ENCODE assay signal across 8 cellular contexts in genomic region chr15:62389887-62390792, GRCh38. TPM values are rescaled to one million over a fixed set of nuclear protein-coding genes. Genes with fewer than 3 reads are reported as not detected.
A peak's percentile ranks its signal among the peaks of the same experiment; 100 is the strongest.
DNase-seq lines count a peak whose midpoint lies in the region; ATAC-seq and TF ChIP-seq lines count a peak whose summit lies in the region.

TSS of gene TLN2 (plus strand) at chr15:62390550.

- peak; percentile 89 for ATAC-seq in GM18505 (IDR thresholded peaks at IDR 0.05; ENCODE audit: unreplicated experiment)
- ATAC-seq in HG02938 (IDR thresholded peaks at IDR 0.05; ENCODE audit: unreplicated experiment), result peak; percentile 74
- ATAC-seq in activated CD4-positive, alpha-beta T cell treated with anti-CD3 and anti-CD28 coated beads for 36 hours, result peak; percentile 86

- no peaks in the 10 kb centered on the region for H3K27me3 ChIP-seq in colonic mucosa

- no peaks in the 10 kb centered on the region for H3K4me1 ChIP-seq in colonic mucosa

- POLR2A ChIA-PET in activated CD4-positive, alpha-beta T cell treated with anti-CD3 and anti-CD28 coated beads for 36 hours (lab: Charles Lee), result interaction anchor here (0.6 kb wide), 1 partner anchor 27 kb away, joined by 3 read pairs; no protein-coding TSS in a partner anchor

- peaks cover 15% of the 10 kb centered on the region for H3K4me1 Mint-ChIP-seq in activated CD4-positive, alpha-beta T cell treated with anti-CD3 and anti-CD28 coated beads for 36 hours

- peak within 1 kb of the TSS; percentile 99 for H3K4me3 ChIP-seq in colonic mucosa

- DNase-seq in 8988T, result peak; percentile 61
- peak; percentile 81 for DNase-seq in NCI-H2171 (lab: John Stamatoyannopoulos, UW)
- DNase-seq in activated CD4-positive, alpha-beta T cell treated with anti-CD3 and anti-CD28 coated beads for 36 hours, result peak; percentile 80
- DNase-seq in colonic mucosa, result peak; percentile 70
- peak; percentile 92 for DNase-seq in left kidney (ENCODE audit: low read depth, low spot score)
- peak; percentile 61 to 77 for DNase-seq in stimulated activated CD4-positive, alpha-beta T cell treated with anti-CD3 and anti-CD28 coated beads, Interleukin-2, amount 100 ng/mL, for 24 hours

- peak; percentile 96 for TF ChIP-seq POLR2A in GM18505 (IDR thresholded peaks at IDR 0.05; ENCODE audit: borderline replicate concordance, extremely low read depth, insufficient read depth, insufficient read length)

- peak within 1 kb of the TSS; percentile 66 for H3K27ac ChIP-seq in colonic mucosa

- H3K9me3 ChIP-seq in colonic mucosa, result no peaks in the 10 kb centered on the region

- peak within 1 kb of the TSS; percentile 88 for H3K4me3 Mint-ChIP-seq in activated CD4-positive, alpha-beta T cell treated with anti-CD3 and anti-CD28 coated beads for 36 hours

- peak within 1 kb of the TSS; percentile 84 for H3K27ac Mint-ChIP-seq in activated CD4-positive, alpha-beta T cell treated with anti-CD3 and anti-CD28 coated beads for 36 hours

- intact Hi-C loops in activated CD4-positive, alpha-beta T cell treated with anti-CD3 and anti-CD28 coated beads for 36 hours (cut with DNase I, micrococcal nuclease), result loop anchor here in 1 of 2 experiments (1.0 to 10.0 kb wide), 6 partner anchors 45 to 658 kb away; partner anchors contain the start of gene VPS13C
- intact Hi-C loops in colonic mucosa (cut with DNase I), result loop anchor here (5.0 to 10.0 kb wide), 3 partner anchors 155 to 355 kb away; no protein-coding TSS in a partner anchor

- no peaks in the 10 kb centered on the region for H3K36me3 ChIP-seq in colonic mucosa

- H3K9me3 Mint-ChIP-seq in activated CD4-positive, alpha-beta T cell treated with anti-CD3 and anti-CD28 coated beads for 36 hours (ENCODE audit: low read depth), result no peaks in the 10 kb centered on the region

- peaks cover 17% of the 10 kb centered on the region for H3K27me3 Mint-ChIP-seq in activated CD4-positive, alpha-beta T cell treated with anti-CD3 and anti-CD28 coated beads for 36 hours

- TF ChIP-seq CTCF in colonic mucosa (IDR thresholded peaks at IDR 0.05), result no peak

- CTCF ChIA-PET in activated CD4-positive, alpha-beta T cell treated with anti-CD3 and anti-CD28 coated beads for 36 hours (lab: Charles Lee), result interaction anchor here (0.7 to 1.0 kb wide), 2 partner anchors 84 to 352 kb away, joined by 3 read pairs; no protein-coding TSS in a partner anchor

- H3K36me3 Mint-ChIP-seq in activated CD4-positive, alpha-beta T cell treated with anti-CD3 and anti-CD28 coated beads for 36 hours (ENCODE audit: low read depth), result no peaks in the 10 kb centered on the region

- H3K9ac ChIP-seq in colonic mucosa (ENCODE audit: low read depth in 2 of 2, low read length in 2 of 2), result peak within 1 kb of the TSS; percentile 79 to 88

RNA-seq across cellular contexts. Expression of gene TLN2, which starts in this region (rescaled TPM):
- 1 to 10 TPM; 2.3 to 2.8 TPM for total RNA-seq in activated CD4-positive, alpha-beta T cell treated with anti-CD3 and anti-CD28 coated beads for 36 hours
- 10 to 100 TPM; 34.7 to 71.6 TPM for total RNA-seq in colonic mucosa

Comparison
In these comparisons a context has a peak if more than half of its experiments do, and no peak if none do; other contexts are left out.
1. Peak in every context shown above with its lines: DNase-seq, ATAC-seq, H3K4me3 ChIP-seq and H3K27ac ChIP-seq.
2. RNA of gene TLN2 (total RNA-seq): 34.7 to 71.6 TPM in colonic mucosa; 2.3 to 2.8 TPM in activated CD4-positive, alpha-beta T cell treated with anti-CD3 and anti-CD28 coated beads for 36 hours; every median in the first group is over 4 times any median in the second.